In the genomic region with DNA sequence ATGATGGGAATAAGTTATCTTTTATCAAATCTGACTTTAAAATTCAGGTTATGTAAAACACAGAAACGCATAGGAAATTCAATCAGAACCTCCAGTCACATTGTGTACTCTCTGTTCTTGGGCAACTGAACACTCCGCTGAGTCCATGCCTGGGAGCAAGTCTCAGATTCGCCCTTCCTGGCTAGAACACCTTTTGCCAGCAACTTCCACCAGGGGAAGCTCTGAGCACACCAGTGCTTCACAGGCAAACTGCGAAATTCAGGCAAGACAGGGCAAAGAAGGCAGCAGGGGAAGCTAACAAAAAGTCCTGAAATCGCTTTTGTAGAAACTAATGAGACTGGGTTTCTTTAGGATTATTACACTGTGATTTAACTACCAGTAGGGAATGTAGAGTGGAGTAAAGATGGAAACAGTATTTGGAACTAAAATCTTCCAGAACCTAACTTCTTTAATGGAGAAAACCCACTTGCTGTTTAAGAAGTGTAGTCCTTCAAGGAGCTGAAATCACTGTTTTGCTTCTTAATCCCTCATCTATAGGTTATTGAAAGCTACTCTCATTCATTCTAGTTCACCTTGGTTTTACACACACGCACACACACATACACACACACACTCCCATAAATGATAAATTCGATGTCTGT, we compare ENCODE assay signal across 9 cellular contexts.
A peak's percentile ranks its signal among the peaks of the same experiment; 100 is the strongest.
DNase-seq lines count a peak whose midpoint lies in the region; ATAC-seq and TF ChIP-seq lines count a peak whose summit lies in the region.
"Had no signal": no experiment of that assay in that cellular context is flagged by ENCODE, and none has a peak within 500 bp of the region (broad histone marks: within the 10 kb centered on the region; RNA-seq: fewer than 3 reads in every experiment).

No MANE protein-coding gene starts in this region.

- H3K9me3 ChIP-seq in colonic mucosa: no peaks in the 10 kb centered on the region
- no peaks in the 10 kb centered on the region for H3K9me3 ChIP-seq in stomach
- no peaks in the 10 kb centered on the region for H3K9me3 ChIP-seq in ascending aorta

- H3K4me3 ChIP-seq in colonic mucosa: no peak overlapping the region
- H3K4me3 ChIP-seq in stomach: no peak overlapping the region
- no peak overlapping the region for H3K4me3 ChIP-seq in ascending aorta

- no peak for TF ChIP-seq POLR2A in stomach (IDR thresholded peaks at IDR 0.05)

- DNase-seq in GF-D8 (lab: John Stamatoyannopoulos, UW) (peak; percentile 44), NCI-H69 (lab: John Stamatoyannopoulos, UW) (peak; percentile 0), colonic mucosa (peak; percentile 24), neural crest cell (ENCODE audit: low read depth, low spot score) (peak; percentile 38), stomach (no peak), ascending aorta (ENCODE audit: low spot score in 2 of 2) (no peak)
- DNase-seq in activated T-helper 2 cell treated with anti-CD3 and anti-CD28 coated beads, Interferon-gamma antibody, Interleukin-2, Interleukin-4, amounts not matched to agents 10 μg/mL and 5 μg/mL and 100 μg/mL, durations not matched to agents 14 hours and 24 hours and 36 hours (ENCODE audit: low spot score): no peak
- DNase-seq: naive B cell had no signal

- TF ChIP-seq EP300 in stomach (IDR thresholded peaks at IDR 0.05): no peak

- no peaks in the 10 kb centered on the region for H3K27me3 Mint-ChIP-seq in neural crest cell (ENCODE audit: low read depth)
- no peaks in the 10 kb centered on the region for H3K27me3 Mint-ChIP-seq in activated T-helper 2 cell treated with anti-CD3 and anti-CD28 coated beads, Interferon-gamma antibody, Interleukin-2, Interleukin-4, amounts not matched to agents 10 μg/mL and 5 μg/mL and 100 μg/mL, durations not matched to agents 14 hours and 24 hours and 36 hours (ENCODE audit: low read depth)
- H3K27me3 Mint-ChIP-seq: naive B cell had no signal

- no peaks in the 10 kb centered on the region for H3K36me3 Mint-ChIP-seq in neural crest cell (ENCODE audit: low read depth)
- no peaks in the 10 kb centered on the region for H3K36me3 Mint-ChIP-seq in activated T-helper 2 cell treated with anti-CD3 and anti-CD28 coated beads, Interferon-gamma antibody, Interleukin-2, Interleukin-4, amounts not matched to agents 10 μg/mL and 5 μg/mL and 100 μg/mL, durations not matched to agents 14 hours and 24 hours and 36 hours (ENCODE audit: low read depth)
- H3K36me3 Mint-ChIP-seq: naive B cell had no signal

- no peaks in the 10 kb centered on the region for H3K4me1 ChIP-seq in colonic mucosa
- no peaks in the 10 kb centered on the region for H3K4me1 ChIP-seq in stomach
- H3K4me1 ChIP-seq in ascending aorta: no peaks in the 10 kb centered on the region

- intact Hi-C loops in colonic mucosa (cut with DNase I) (no loop called here), stomach (cut with DNase I; ENCODE audit: low total_unique reads) (no loop called here), ascending aorta (cut with DNase I) (no loop called here)
- intact Hi-C loops in activated T-helper 2 cell treated with anti-CD3 and anti-CD28 coated beads, Interferon-gamma antibody, Interleukin-2, Interleukin-4, amounts not matched to agents 10 μg/mL and 5 μg/mL and 100 μg/mL, durations not matched to agents 14 hours and 24 hours and 36 hours (cut with micrococcal nuclease): no loop called here

- H3K27me3 ChIP-seq in colonic mucosa: no peaks in the 10 kb centered on the region
- H3K27me3 ChIP-seq in stomach: no peaks in the 10 kb centered on the region
- no peaks in the 10 kb centered on the region for H3K27me3 ChIP-seq in ascending aorta

- 24 to 33% (median 25%) methylated on average over 7 of the region's 7 CpGs for WGBS in stomach, 5 donors

- ATAC-seq in HG02610 (IDR thresholded peaks at IDR 0.05; ENCODE audit: unreplicated experiment): peak; percentile 87

- no peak overlapping the region for H3K4me3 Mint-ChIP-seq in neural crest cell
- no peak overlapping the region for H3K4me3 Mint-ChIP-seq in activated T-helper 2 cell treated with anti-CD3 and anti-CD28 coated beads, Interferon-gamma antibody, Interleukin-2, Interleukin-4, amounts not matched to agents 10 μg/mL and 5 μg/mL and 100 μg/mL, durations not matched to agents 14 hours and 24 hours and 36 hours (ENCODE audit: low read depth)
- H3K4me3 Mint-ChIP-seq: naive B cell had no signal

- no peak overlapping the region for H3K27ac Mint-ChIP-seq in neural crest cell (ENCODE audit: unreplicated experiment)
- no peak overlapping the region for H3K27ac Mint-ChIP-seq in activated T-helper 2 cell treated with anti-CD3 and anti-CD28 coated beads, Interferon-gamma antibody, Interleukin-2, Interleukin-4, amounts not matched to agents 10 μg/mL and 5 μg/mL and 100 μg/mL, durations not matched to agents 14 hours and 24 hours and 36 hours
- H3K27ac Mint-ChIP-seq: naive B cell had no signal

- no peaks in the 10 kb centered on the region for H3K36me3 ChIP-seq in colonic mucosa
- no peaks in the 10 kb centered on the region for H3K36me3 ChIP-seq in stomach
- no peaks in the 10 kb centered on the region for H3K36me3 ChIP-seq in ascending aorta

- peak; percentile 31 for TF ChIP-seq CTCF in colonic mucosa (IDR thresholded peaks at IDR 0.05)
- TF ChIP-seq CTCF in neural crest cell (conservative IDR thresholded peaks at IDR 0.05): peak; percentile 67
- peak in 1 of 7 experiments; percentile 7 for TF ChIP-seq CTCF in stomach (IDR thresholded peaks at IDR 0.05)
- no peak for TF ChIP-seq CTCF in ascending aorta (IDR thresholded peaks at IDR 0.05)

- H3K9ac ChIP-seq in colonic mucosa (ENCODE audit: low read depth in 2 of 2, low read length in 2 of 2): no peak overlapping the region

- H3K27ac ChIP-seq in colonic mucosa: no peak overlapping the region
- H3K27ac ChIP-seq in stomach: no peak overlapping the region
- H3K27ac ChIP-seq in ascending aorta: no peak overlapping the region

- no peaks in the 10 kb centered on the region for H3K9me3 Mint-ChIP-seq in neural crest cell
- no peaks in the 10 kb centered on the region for H3K9me3 Mint-ChIP-seq in activated T-helper 2 cell treated with anti-CD3 and anti-CD28 coated beads, Interferon-gamma antibody, Interleukin-2, Interleukin-4, amounts not matched to agents 10 μg/mL and 5 μg/mL and 100 μg/mL, durations not matched to agents 14 hours and 24 hours and 36 hours

- peaks cover 14% of the 10 kb centered on the region for H3K4me1 Mint-ChIP-seq in neural crest cell
- no peaks in the 10 kb centered on the region for H3K4me1 Mint-ChIP-seq in activated T-helper 2 cell treated with anti-CD3 and anti-CD28 coated beads, Interferon-gamma antibody, Interleukin-2, Interleukin-4, amounts not matched to agents 10 μg/mL and 5 μg/mL and 100 μg/mL, durations not matched to agents 14 hours and 24 hours and 36 hours (ENCODE audit: low read depth)
- H3K4me1 Mint-ChIP-seq: naive B cell had no signal

Comparison
In these comparisons a context has a peak if more than half of its experiments do, and no peak if none do; other contexts are left out.
1. DNase-seq: peak in GF-D8 (single experiment), NCI-H69 (single experiment), colonic mucosa (single experiment) and neural crest cell (single experiment); none in stomach (single experiment), activated T-helper 2 cell treated with anti-CD3 and anti-CD28 coated beads, Interferon-gamma antibody, Interleukin-2, Interleukin-4, amounts not matched to agents 10 μg/mL and 5 μg/mL and 100 μg/mL, durations not matched to agents 14 hours and 24 hours and 36 hours (single experiment) and ascending aorta (0 of 2).
2. CTCF ChIP-seq: peak in colonic mucosa (single experiment) and neural crest cell (single experiment); none in ascending aorta (0 of 3).